In the genomic region with DNA sequence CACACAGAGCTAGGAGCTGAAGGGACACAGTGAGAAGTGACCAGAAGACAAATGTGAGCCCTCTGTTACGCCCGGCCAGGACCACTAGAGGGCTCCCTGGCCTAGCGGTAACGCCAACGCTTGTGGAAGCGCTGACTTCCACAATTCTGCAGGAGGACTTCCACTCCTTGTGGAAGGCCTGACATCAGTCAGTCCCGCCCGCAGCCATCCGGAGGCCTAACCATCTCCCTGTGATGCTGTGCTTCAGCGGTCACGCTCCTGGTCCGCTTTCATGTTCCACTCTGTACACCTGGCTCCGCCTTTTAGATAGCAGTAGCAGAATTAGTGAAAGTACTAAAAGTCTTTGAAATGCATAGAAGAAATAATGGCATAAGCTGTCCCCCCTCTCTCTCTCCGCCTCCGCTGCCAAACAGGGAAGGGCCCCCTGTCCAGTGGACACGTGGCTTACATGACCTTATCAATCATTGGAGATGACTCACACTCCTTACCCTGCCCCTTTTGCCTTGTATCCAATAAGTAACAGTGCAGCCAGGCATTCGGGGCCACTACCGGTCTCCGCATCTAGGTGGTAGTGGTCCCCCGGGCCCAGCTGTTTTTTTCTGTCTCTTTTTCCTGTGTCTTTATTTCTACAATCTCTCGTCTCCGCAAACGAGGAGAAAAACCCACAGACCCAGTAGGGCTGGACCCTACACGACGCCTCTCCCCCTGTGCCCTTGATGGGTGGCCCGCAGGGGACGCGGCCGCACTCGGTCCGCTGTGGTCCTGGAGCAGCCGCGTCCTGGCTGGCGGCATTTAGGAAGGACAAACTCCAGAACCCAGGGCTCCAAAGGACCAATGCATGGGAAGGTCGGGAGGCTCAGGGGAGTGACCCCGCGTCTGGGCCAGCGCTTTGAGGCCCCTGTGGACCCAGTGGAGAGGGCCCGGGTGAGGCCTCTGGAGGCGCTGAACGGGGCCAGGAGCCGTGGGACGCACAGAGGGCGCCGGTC, we compare ENCODE assay signal across 8 cellular contexts. TPM values are rescaled to one million over a fixed set of nuclear protein-coding genes. Genes with fewer than 3 reads are reported as not detected.
DNase-seq lines count a peak whose midpoint lies in the region; ATAC-seq, FAIRE-seq and TF ChIP-seq lines count a peak whose summit lies in the region.

No MANE protein-coding gene starts in this region.

- peak overlapping the region; percentile 71 for H3K4me2 ChIP-seq in astrocyte (ENCODE audit: low read length)

- ATAC-seq in HG02571 (IDR thresholded peaks at IDR 0.05; ENCODE audit: unreplicated experiment) (peak; percentile 55), GM18505 (IDR thresholded peaks at IDR 0.05; ENCODE audit: unreplicated experiment) (no peak)

- peaks cover 6% of the 10 kb centered on the region for H3K9me3 Mint-ChIP-seq in T-helper 1 cell treated with Interleukin-12 subunit alpha and Interleukin-12 subunit beta and Interleukin-4 antibody, amounts not matched to agents 30 μg/mL and 1 μg/mL, for 36 hours
- H3K9me3 Mint-ChIP-seq in astrocyte (ENCODE audit: unreplicated experiment): peaks cover 10% of the 10 kb centered on the region

- H3K9me3 ChIP-seq in astrocyte (ENCODE audit: insufficient read depth, low read depth, low read length) (peaks cover 8% of the 10 kb centered on the region), right atrium auricular region (no peaks in the 10 kb centered on the region)

- peak; percentile 62 for DNase-seq in GM06990 (ENCODE audit: extremely low read depth, insufficient read length)
- DNase-seq in NCI-H1105 (lab: John Stamatoyannopoulos, UW): peak; percentile 27
- DNase-seq in astrocyte (ENCODE audit: low read depth): peak; percentile 72
- DNase-seq in right atrium auricular region (ENCODE audit: low spot score): peak; percentile 92
- peak; percentile 47 for DNase-seq in pulmonary artery endothelial cell (ENCODE audit: low read depth, low spot score)

- no peaks in the 10 kb centered on the region; the same call in 1 of the 2 replicates for H3K27me3 ChIP-seq in GM06990 (replicated peaks; ENCODE audit: control insufficient read depth, insufficient read depth, low read length)
- peaks cover 14% of the 10 kb centered on the region for H3K27me3 ChIP-seq in astrocyte (ENCODE audit: insufficient read depth, low read length)
- no peaks in the 10 kb centered on the region for H3K27me3 ChIP-seq in right atrium auricular region

- peak overlapping the region; percentile 79 for H3K4me3 Mint-ChIP-seq in T-helper 1 cell treated with Interleukin-12 subunit alpha and Interleukin-12 subunit beta and Interleukin-4 antibody, amounts not matched to agents 30 μg/mL and 1 μg/mL, for 36 hours
- peak overlapping the region; percentile 81 for H3K4me3 Mint-ChIP-seq in astrocyte (ENCODE audit: unreplicated experiment)

- H3K4me3 ChIP-seq in GM06990 (replicated peaks; ENCODE audit: low read depth, low read length) (peak overlapping the region; percentile 48), astrocyte (ENCODE audit: insufficient read depth, low read depth, low read length) (no peak overlapping the region), right atrium auricular region (peak overlapping the region; percentile 17 to 36)

- H3K4me1 ChIP-seq in astrocyte (ENCODE audit: insufficient read depth, low read length) (peaks cover 6% of the 10 kb centered on the region), right atrium auricular region (peaks cover 0 to 16% of the 10 kb centered on the region in 2 donors)

- peak overlapping the region; percentile 75 for H2AFZ ChIP-seq in astrocyte (ENCODE audit: low read depth, low read length)

- TF ChIP-seq CTCF in GM06990 (IDR thresholded peaks at IDR 0.05; ENCODE audit: insufficient read depth, low read length, poor library complexity, severe bottlenecking) (peak; percentile 96), astrocyte (IDR thresholded peaks at IDR 0.05; ENCODE audit: insufficient read depth, low read depth, low read length) (peak; percentile 88), right atrium auricular region (IDR thresholded peaks at IDR 0.05) (peak; percentile 83 to 92)

- H3K79me2 ChIP-seq in astrocyte (ENCODE audit: insufficient read depth, low read length): no peaks in the 10 kb centered on the region

- no peak for TF ChIP-seq POLR2A in GM18505 (IDR thresholded peaks at IDR 0.05; ENCODE audit: borderline replicate concordance, extremely low read depth, insufficient read depth, insufficient read length)

- H4K20me1 ChIP-seq in astrocyte (ENCODE audit: insufficient read depth, low read length): no peaks in the 10 kb centered on the region

- H3K27ac ChIP-seq in astrocyte (ENCODE audit: low read depth, low read length): no peak overlapping the region
- H3K27ac ChIP-seq in right atrium auricular region: peak overlapping the region; percentile 35 to 44

- H3K36me3 ChIP-seq in GM06990 (ENCODE audit: control insufficient read depth, insufficient read depth, low read length) (no peaks in the 10 kb centered on the region), astrocyte (ENCODE audit: insufficient read depth, low read length) (no peaks in the 10 kb centered on the region), right atrium auricular region (no peaks in the 10 kb centered on the region)

- H3K27ac Mint-ChIP-seq in T-helper 1 cell treated with Interleukin-12 subunit alpha and Interleukin-12 subunit beta and Interleukin-4 antibody, amounts not matched to agents 30 μg/mL and 1 μg/mL, for 36 hours: no peak overlapping the region
- H3K27ac Mint-ChIP-seq in astrocyte (ENCODE audit: unreplicated experiment): peak overlapping the region; percentile 78

- H3K4me1 Mint-ChIP-seq in T-helper 1 cell treated with Interleukin-12 subunit alpha and Interleukin-12 subunit beta and Interleukin-4 antibody, amounts not matched to agents 30 μg/mL and 1 μg/mL, for 36 hours (ENCODE audit: low read depth): peaks cover 14% of the 10 kb centered on the region
- peaks cover 6% of the 10 kb centered on the region for H3K4me1 Mint-ChIP-seq in astrocyte (ENCODE audit: low read depth, unreplicated experiment)

- peaks cover 37% of the 10 kb centered on the region for H3K27me3 Mint-ChIP-seq in T-helper 1 cell treated with Interleukin-12 subunit alpha and Interleukin-12 subunit beta and Interleukin-4 antibody, amounts not matched to agents 30 μg/mL and 1 μg/mL, for 36 hours (ENCODE audit: low read depth)
- peaks cover 39% of the 10 kb centered on the region for H3K27me3 Mint-ChIP-seq in astrocyte (ENCODE audit: low read depth, unreplicated experiment)

- FAIRE-seq in astrocyte (lab: Jason Lieb, UNC): peak; percentile 86

- no peaks in the 10 kb centered on the region for H3K36me3 Mint-ChIP-seq in T-helper 1 cell treated with Interleukin-12 subunit alpha and Interleukin-12 subunit beta and Interleukin-4 antibody, amounts not matched to agents 30 μg/mL and 1 μg/mL, for 36 hours (ENCODE audit: low read depth)
- H3K36me3 Mint-ChIP-seq in astrocyte (ENCODE audit: low read depth, unreplicated experiment): no peaks in the 10 kb centered on the region

- H3K9ac ChIP-seq in astrocyte (ENCODE audit: low read length): no peak overlapping the region

RNA-seq across cellular contexts. Expression of a gene that starts 27.0 kb away (rescaled TPM):
- total RNA-seq in astrocyte (1,349 and 1,479 TPM in 2 replicates), right atrium auricular region (100 to 1,000 TPM; 626 to 829 TPM), pulmonary artery endothelial cell (2,003 and 2,642 TPM in 2 replicates)

Comparison
In these comparisons a context has a peak if more than half of its experiments do, and no peak if none do; other contexts are left out.
1. DNase-seq: peak in every context shown above with its lines; median percentile 92 in right atrium auricular region; 72 in astrocyte; 62 in GM06990; 47 in pulmonary artery endothelial cell; 27 in NCI-H1105.